Comparison of ENCODE assay signal across 12 cellular contexts in the genomic region with DNA sequence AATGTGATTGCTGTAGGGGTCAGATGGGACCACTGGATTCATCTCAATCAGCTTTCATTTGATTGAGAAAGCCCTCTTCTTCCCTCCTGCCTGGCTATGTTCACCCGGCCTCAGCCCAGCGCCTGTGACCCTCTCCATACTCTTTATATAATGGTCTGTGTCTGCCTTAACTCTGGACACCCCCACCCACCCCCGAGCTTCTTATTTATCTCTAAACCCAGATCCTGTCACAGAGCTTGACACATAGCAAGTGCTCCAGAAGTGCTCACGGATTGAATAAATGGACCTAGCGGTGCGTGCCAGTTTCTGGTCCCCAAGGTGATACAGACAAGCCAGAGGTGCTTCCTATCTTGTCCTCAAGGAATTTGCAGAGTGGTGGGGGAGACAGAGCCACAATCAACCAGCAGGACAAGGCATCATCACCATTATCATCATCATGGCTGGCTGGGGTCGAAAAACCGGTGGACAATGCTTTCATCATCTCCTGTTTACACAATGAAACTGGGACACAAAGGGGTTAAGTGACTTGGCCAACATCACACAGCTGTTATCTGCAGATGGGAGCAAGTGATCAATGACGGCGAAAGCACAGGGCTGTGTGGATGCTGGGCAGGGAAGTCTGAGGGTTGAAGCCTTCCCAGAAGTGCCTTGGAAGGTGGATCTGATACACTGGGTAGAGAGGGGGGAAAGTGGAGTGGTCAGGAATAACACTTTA. TPM values are rescaled to one million over a fixed set of nuclear protein-coding genes. Genes with fewer than 3 reads are reported as not detected.
DNase-seq lines count a peak whose midpoint lies in the region; TF ChIP-seq lines count a peak whose summit lies in the region.
"Had no signal": no experiment of that assay in that cellular context is flagged by ENCODE, and none has a peak within 500 bp of the region (broad histone marks: within the 10 kb centered on the region; RNA-seq: fewer than 3 reads in every experiment).

No MANE protein-coding gene starts in this region.

- H4K8ac ChIP-seq in mesendoderm (ENCODE audit: low read depth, low read length) = no peak overlapping the region

- H3K9me3 ChIP-seq in ascending aorta (no peaks in the 10 kb centered on the region), thyroid gland (no peaks in the 10 kb centered on the region)

- H3K79me1 ChIP-seq in mesendoderm (ENCODE audit: low read length) = no peaks in the 10 kb centered on the region

- no peak for TF ChIP-seq POLR2A in thyroid gland (IDR thresholded peaks at IDR 0.05)

- no peak overlapping the region for H2BK120ac ChIP-seq in mesendoderm (ENCODE audit: low read depth, low read length)

- DNase-seq in DMS153 treated with DMSO at 0.1 percent for 48 hours (lab: John Stamatoyannopoulos, UW; ENCODE audit: unreplicated experiment) (peak; percentile 12), DMS153 (lab: John Stamatoyannopoulos, UW) (no peak), ascending aorta (ENCODE audit: low spot score in 2 of 2) (peak in 1 of 2 donors; percentile 62), mesendoderm (peak; percentile 36), thyroid gland (peak in 1 of 2 donors; percentile 33), DMS79 (lab: John Stamatoyannopoulos, UW) (no peak), D341Med (ENCODE audit: low spot score) (no peak)
- DNase-seq in activated CD4-positive, CD25-positive, alpha-beta regulatory T cell treated with anti-CD3 and anti-CD28 coated beads, Interleukin-2, amount 50 U/mL, for 72 hours = no peak
- DNase-seq: activated CD4-positive, CD25-positive, alpha-beta regulatory T cell; NCI-H187; stimulated activated naive CD8-positive, alpha-beta T cell treated with anti-CD3 and anti-CD28 coated beads, Interleukin-15, Interleukin-2, amounts not matched to agents 100 U/mL and 50 U/mL, for 24 hours had no signal

- H2BK5ac ChIP-seq in mesendoderm (ENCODE audit: low read length) = no peak overlapping the region

- H3K27me3 ChIP-seq in ascending aorta (no peaks in the 10 kb centered on the region), mesendoderm (ENCODE audit: insufficient read depth, low read length, poor library complexity) (no peaks in the 10 kb centered on the region), thyroid gland (no peaks in the 10 kb centered on the region)

- H3K36me3 ChIP-seq in ascending aorta (no peaks in the 10 kb centered on the region), mesendoderm (ENCODE audit: control insufficient read depth, insufficient read depth, low read length) (no peaks in the 10 kb centered on the region), thyroid gland (no peaks in the 10 kb centered on the region)

- H3K9ac ChIP-seq in mesendoderm (ENCODE audit: low read length) = no peak overlapping the region

- H3K4me2 ChIP-seq in mesendoderm (ENCODE audit: low read length) = no peak overlapping the region

- no peaks in the 10 kb centered on the region for H3K79me2 ChIP-seq in mesendoderm (ENCODE audit: control insufficient read depth, insufficient read depth, low read length)

- peak overlapping the region; percentile 1 to 32 for H3K4me3 ChIP-seq in ascending aorta
- no peak overlapping the region for H3K4me3 ChIP-seq in mesendoderm (ENCODE audit: low read length)
- no peak overlapping the region for H3K4me3 ChIP-seq in thyroid gland (replicated peaks in 1 of 3)

- H3K4ac ChIP-seq in mesendoderm (ENCODE audit: low read depth, low read length) = peak overlapping the region; percentile 21

- H3K18ac ChIP-seq in mesendoderm (ENCODE audit: low read length) = no peak overlapping the region

- H2AK5ac ChIP-seq in mesendoderm (ENCODE audit: low read length) = peak overlapping the region; percentile 16

- H3K4me1 ChIP-seq in ascending aorta (peaks cover 5 to 32% of the 10 kb centered on the region in 2 donors), mesendoderm (ENCODE audit: control insufficient read depth, low read depth, low read length) (peaks cover 15% of the 10 kb centered on the region), thyroid gland (peaks cover 53 to 73% of the 10 kb centered on the region in 2 donors)

- intact Hi-C loops in ascending aorta (cut with DNase I) = no loop called here
- intact Hi-C loops in thyroid gland (cut with DNase I) = no loop called here

- peak overlapping the region; percentile 1 for H3K56ac ChIP-seq in mesendoderm (ENCODE audit: low read length)

- TF ChIP-seq CTCF in ascending aorta (IDR thresholded peaks at IDR 0.05) (no peak), thyroid gland (IDR thresholded peaks at IDR 0.05) (no peak)

- no peak overlapping the region for H2BK15ac ChIP-seq in mesendoderm (replicated peaks; ENCODE audit: low read depth)

- WGBS in mesendoderm (ENCODE audit: extremely low coverage, insufficient coverage, low lambda C conversion rate) = no CpG with 5 or more reads among the region's 10 CpGs
- 65 to 67% methylated on average over 10 of the region's 10 CpGs for WGBS in thyroid gland, 2 donors

- peak overlapping the region; percentile 77 to 98 for H3K27ac ChIP-seq in ascending aorta
- H3K27ac ChIP-seq in mesendoderm (ENCODE audit: low read depth, low read length) = peak overlapping the region; percentile 33
- peak overlapping the region; percentile 63 to 92 (median 90) for H3K27ac ChIP-seq in thyroid gland
- H3K27ac ChIP-seq: 22Rv1 had no signal

- H3K23ac ChIP-seq in mesendoderm (ENCODE audit: low read length) = no peak overlapping the region

- H4K5ac ChIP-seq in mesendoderm (ENCODE audit: low read length) = no peak overlapping the region

RNA-seq across cellular contexts. Expression of gene LOXL4, which starts 2.2 kb away (rescaled TPM):
- total RNA-seq in ascending aorta (3.7 TPM), thyroid gland (10 to 100 TPM; 11.9 to 20.5 (median 15.3) TPM)
- 0.67 TPM for polyA plus RNA-seq in mesendoderm (2013, experiment 1 of 2)
- polyA plus RNA-seq in mesendoderm (2013, experiment 2 of 2) = 0.64 TPM

Comparison
In these comparisons a context has a peak if more than half of its experiments do, and no peak if none do; other contexts are left out.
1. DNase-seq: peak in DMS153 treated with DMSO at 0.1 percent for 48 hours (single experiment) and mesendoderm (single experiment); none in DMS153 (single experiment), DMS79 (single experiment), D341Med (single experiment) and activated CD4-positive, CD25-positive, alpha-beta regulatory T cell treated with anti-CD3 and anti-CD28 coated beads, Interleukin-2, amount 50 U/mL, for 72 hours (single experiment).
2. H3K27ac ChIP-seq: peak in every context shown above with its lines; median percentile 90 in thyroid gland; 88 in ascending aorta; 33 in mesendoderm.
3. H3K4me3 ChIP-seq: peak in ascending aorta (2 of 2); none in mesendoderm (single experiment) and thyroid gland (0 of 3).